Comparison of ENCODE assay signal across 19 cellular contexts in genomic region chr1:36707221-36707620, GRCh38.
"Had no signal": no experiment of that assay in that cellular context is flagged by ENCODE, and none has a peak within 500 bp of the region (broad histone marks: within the 10 kb centered on the region; RNA-seq: fewer than 3 reads in every experiment).

No MANE protein-coding gene starts in this region.

- H3K4me3 Mint-ChIP-seq: dendritic cell treated with granulocyte-macrophage colony-stimulating factor and Interleukin-4, amounts not matched to agents 40 ng/mL and 50 ng/mL, for 4 days; effector memory CD8-positive, alpha-beta T cell; immature natural killer cell; naive thymus-derived CD4-positive, alpha-beta T cell; stimulated activated naive CD8-positive, alpha-beta T cell treated with anti-CD3 and anti-CD28 coated beads, Interleukin-15, Interleukin-2, amounts not matched to agents 100 ng/mL and 50 ng/mL, for 24 hours had no signal

- H3K9me3 Mint-ChIP-seq: dendritic cell treated with granulocyte-macrophage colony-stimulating factor and Interleukin-4, amounts not matched to agents 40 ng/mL and 50 ng/mL, for 4 days; effector memory CD8-positive, alpha-beta T cell; stimulated activated naive CD8-positive, alpha-beta T cell treated with anti-CD3 and anti-CD28 coated beads, Interleukin-15, Interleukin-2, amounts not matched to agents 100 ng/mL and 50 ng/mL, for 24 hours had no signal

- H3K4me1 ChIP-seq: foreskin keratinocyte, uterus had no signal

- H3K36me3 ChIP-seq: esophagus muscularis mucosa, left ventricle myocardium inferior, ovary, tibial artery, upper lobe of left lung, uterus had no signal

- H3K9me3 ChIP-seq: esophagus muscularis mucosa, left ventricle myocardium inferior, ovary, tibial artery, upper lobe of left lung, uterus had no signal

- ATAC-seq: effector memory CD8-positive, alpha-beta T cell; foreskin keratinocyte; left cardiac atrium; naive thymus-derived CD4-positive, alpha-beta T cell; right cardiac atrium had no signal

- H3K27me3 ChIP-seq: ovary, upper lobe of left lung had no signal

- H3K36me3 Mint-ChIP-seq: immature natural killer cell; naive thymus-derived CD4-positive, alpha-beta T cell had no signal

- H3K4me3 ChIP-seq: esophagus muscularis mucosa, left ventricle myocardium inferior, lung, ovary, tibial artery, upper lobe of left lung, uterus had no signal

- H3K27ac Mint-ChIP-seq: dendritic cell treated with granulocyte-macrophage colony-stimulating factor and Interleukin-4, amounts not matched to agents 40 ng/mL and 50 ng/mL, for 4 days; effector memory CD8-positive, alpha-beta T cell; immature natural killer cell; naive thymus-derived CD4-positive, alpha-beta T cell; stimulated activated naive CD8-positive, alpha-beta T cell treated with anti-CD3 and anti-CD28 coated beads, Interleukin-15, Interleukin-2, amounts not matched to agents 100 ng/mL and 50 ng/mL, for 24 hours had no signal

- H3K27ac ChIP-seq: epithelial cell of prostate, esophagus muscularis mucosa, foreskin keratinocyte, left ventricle myocardium inferior, ovary, tibial artery, upper lobe of left lung, uterus had no signal

- DNase-seq: effector memory CD8-positive, alpha-beta T cell; foreskin keratinocyte; immature natural killer cell; kidney; left cardiac atrium; left ventricle myocardium inferior; naive thymus-derived CD4-positive, alpha-beta T cell; ovary; right cardiac atrium; small intestine; stimulated activated CD4-positive, alpha-beta T cell treated with anti-CD3 and anti-CD28 coated beads, Interleukin-12 subunit alpha, Interleukin-12 subunit beta, amount 100 ng/mL, for 4 hours; upper lobe of left lung; uterus had no signal
